ENCODE assay signal across 14 cellular contexts in genomic region chr2:9326975-9327374, GRCh38.
A peak's percentile ranks its signal among the peaks of the same experiment; 100 is the strongest.
DNase-seq lines count a peak whose midpoint lies in the region; ATAC-seq and TF ChIP-seq lines count a peak whose summit lies in the region.
"Had no signal": no experiment of that assay in that cellular context is flagged by ENCODE, and none has a peak within 500 bp of the region (broad histone marks: within the 10 kb centered on the region; RNA-seq: fewer than 3 reads in every experiment).

No MANE protein-coding gene starts in this region.

- no peak overlapping the region for H2AFZ ChIP-seq in IMR-90 (replicated peaks; ENCODE audit: low read length, poor library complexity)

- TF ChIP-seq POLR2A in IMR-90 (IDR thresholded peaks at IDR 0.05; ENCODE audit: low read depth, low read length) = no peak

- CTCF ChIA-PET in IMR-90 (lab: Yijun Ruan, JAX) = no interaction called here

- H3K27me3 ChIP-seq in IMR-90 (ENCODE audit: control insufficient read depth, insufficient read depth, low read length) (no peaks in the 10 kb centered on the region), brain microvascular endothelial cell (replicated peaks) (no peaks in the 10 kb centered on the region)

- H2AK5ac ChIP-seq in IMR-90 (ENCODE audit: low read depth, low read length) = peak overlapping the region; percentile 56; the same call in 1 of the 2 replicates

- H2BK20ac ChIP-seq in IMR-90 (ENCODE audit: low read depth, low read length) = peak overlapping the region; percentile 31; the same call in 1 of the 2 replicates

- peak overlapping the region; percentile 32; the same call in 1 of the 2 replicates for H3K4me2 ChIP-seq in IMR-90 (ENCODE audit: low read depth, low read length)
- H3K4me2 ChIP-seq: KMS-11 had no signal

- TF ChIP-seq RAD21 in IMR-90 (IDR thresholded peaks at IDR 0.05; ENCODE audit: low read length) = no peak

- H3K79me1 ChIP-seq in IMR-90 (ENCODE audit: low read depth in 1 of 2, low read length in 2 of 2) = peaks cover 28 to 79% of the 10 kb centered on the region in 2 experiments

- TF ChIP-seq CTCF in IMR-90 (conservative IDR thresholded peaks at IDR 0.05; ENCODE audit: low read depth, low read length) (no peak), brain microvascular endothelial cell (IDR thresholded peaks at IDR 0.05; ENCODE audit: low read depth, low read length, missing control alignments) (no peak), GM20000 (IDR thresholded peaks at IDR 0.05; ENCODE audit: extremely low read depth, missing control alignments) (no peak)

- no peaks in the 10 kb centered on the region for H3K9me3 ChIP-seq in IMR-90 (ENCODE audit: control insufficient read depth, insufficient read depth, low read length)

- H3K9me3 Mint-ChIP-seq in activated T-helper 17 cell treated with anti-CD3 and anti-CD28 coated beads, Interleukin-2, amount 50 U/mL, for 72 hours = no peaks in the 10 kb centered on the region
- no peaks in the 10 kb centered on the region for H3K9me3 Mint-ChIP-seq in naive thymus-derived CD8-positive, alpha-beta T cell
- H3K9me3 Mint-ChIP-seq: activated CD4-positive, alpha-beta T cell treated with anti-CD3 and anti-CD28 coated beads, Interleukin-2, amount 10 ng/mL, durations not matched to agents 7 days and 5 days; activated naive CD8-positive, alpha-beta T cell treated with anti-CD3 and anti-CD28 coated beads, Interleukin-2, amount 10 ng/mL, durations not matched to agents 7 days and 5 days; stimulated activated memory B cell treated with anti-CD40 and anti-IgM and Interleukin-4, amounts not matched to agents 10 μg/mL and 1 μg/mL and 100 μg/mL, for 72 hours had no signal

- no peak overlapping the region; the same call in 1 of the 2 replicates for H3K14ac ChIP-seq in IMR-90 (replicated peaks; ENCODE audit: low read depth, low read length)

- peaks cover 32% of the 10 kb centered on the region for H3K9me1 ChIP-seq in IMR-90 (ENCODE audit: insufficient read depth, low read length)

- H2BK120ac ChIP-seq in IMR-90 (ENCODE audit: low read depth, low read length) = peak overlapping the region; percentile 47; the same call in 1 of the 2 replicates

- in situ Hi-C loops in IMR-90 (cut with MboI; ENCODE audit: low sequenced_read_pairs) (loop anchor here (25.0 kb wide), 1 partner anchor 465 kb away; no protein-coding TSS in a partner anchor), brain microvascular endothelial cell (cut with HindIII; ENCODE audit: low pct_ligation_motif_present, low sequenced_read_pairs) (no loop called here)

- peaks cover 19% of the 10 kb centered on the region for H3K27me3 Mint-ChIP-seq in activated T-helper 17 cell treated with anti-CD3 and anti-CD28 coated beads, Interleukin-2, amount 50 U/mL, for 72 hours
- H3K27me3 Mint-ChIP-seq in naive thymus-derived CD8-positive, alpha-beta T cell = peaks cover 0 to 8% (median 2%) of the 10 kb centered on the region in 5 donors

- H2BK5ac ChIP-seq in IMR-90 (ENCODE audit: low read depth, low read length, poor library complexity, severe bottlenecking) = peak overlapping the region; percentile 42

- H3K56ac ChIP-seq in IMR-90 (ENCODE audit: extremely low read depth, insufficient read depth, low read length) = no peak overlapping the region

- H3K36me3 ChIP-seq in IMR-90 (ENCODE audit: control insufficient read depth, insufficient read depth, low read length) = peaks cover 28% of the 10 kb centered on the region
- peaks cover 41% of the 10 kb centered on the region for H3K36me3 ChIP-seq in brain microvascular endothelial cell (replicated peaks)

- peak; percentile 13 for DNase-seq in AG08395 (ENCODE audit: low spot score)
- DNase-seq in IMR-90 = peak; percentile 32
- DNase-seq in brain microvascular endothelial cell = no peak
- DNase-seq in lung microvascular endothelial cell (ENCODE audit: low read depth in 2 of 2) = peak; percentile 11 to 57
- DNase-seq in naive thymus-derived CD8-positive, alpha-beta T cell = no peak
- DNase-seq in GM20000 (ENCODE audit: low spot score) = no peak
- DNase-seq: activated CD4-positive, alpha-beta T cell treated with anti-CD3 and anti-CD28 coated beads, Interleukin-2, amount 10 ng/mL, durations not matched to agents 7 days and 5 days; activated naive CD8-positive, alpha-beta T cell treated with anti-CD3 and anti-CD28 coated beads, Interleukin-2, amount 10 ng/mL, durations not matched to agents 7 days and 5 days; AML-193; head of caudate nucleus had no signal

- peak overlapping the region; percentile 38; the same call in 1 of the 2 replicates for H3K4ac ChIP-seq in IMR-90 (ENCODE audit: low read depth, low read length)

- peak overlapping the region; percentile 45; the same call in 1 of the 2 replicates for H4K91ac ChIP-seq in IMR-90 (ENCODE audit: insufficient read depth, low read depth, low read length)

- no peak overlapping the region for H3K9ac ChIP-seq in IMR-90 (ENCODE audit: low read depth, low read length)
- H3K9ac ChIP-seq: KMS-11 had no signal

- H3K4me3 ChIP-seq in IMR-90 (ENCODE audit: insufficient read depth, low read depth, low read length) (no peak overlapping the region), brain microvascular endothelial cell (ENCODE audit: low read depth, low read length) (no peak overlapping the region)

- dilution Hi-C loops in IMR-90 (cut with HindIII; ENCODE audit: low sequenced_read_pairs, unreplicated experiment) = no loop called here

- no TSS peak for BruUV-seq in IMR-90 (replicated peaks; lab: Mats Ljungman, UMichigan)

- intact Hi-C loops in IMR-90 (cut with micrococcal nuclease) = no loop called here

- H3K4me3 Mint-ChIP-seq in activated T-helper 17 cell treated with anti-CD3 and anti-CD28 coated beads, Interleukin-2, amount 50 U/mL, for 72 hours = no peak overlapping the region
- H3K4me3 Mint-ChIP-seq in naive thymus-derived CD8-positive, alpha-beta T cell = no peak overlapping the region
- H3K4me3 Mint-ChIP-seq: activated CD4-positive, alpha-beta T cell treated with anti-CD3 and anti-CD28 coated beads, Interleukin-2, amount 10 ng/mL, durations not matched to agents 7 days and 5 days; activated naive CD8-positive, alpha-beta T cell treated with anti-CD3 and anti-CD28 coated beads, Interleukin-2, amount 10 ng/mL, durations not matched to agents 7 days and 5 days; stimulated activated memory B cell treated with anti-CD40 and anti-IgM and Interleukin-4, amounts not matched to agents 10 μg/mL and 1 μg/mL and 100 μg/mL, for 72 hours had no signal

- H4K5ac ChIP-seq in IMR-90 (ENCODE audit: low read depth, low read length) = no peak overlapping the region

- H3K27ac ChIP-seq in IMR-90 (ENCODE audit: insufficient read depth, low read length) = no peak overlapping the region; the same call in 1 of the 2 replicates
- peak overlapping the region; percentile 22 for H3K27ac ChIP-seq in brain microvascular endothelial cell
- H3K27ac ChIP-seq: KMS-11 had no signal

- 64% methylated on average over 2 of the region's 3 CpGs; no CpG with 5 or more reads in 1 of the 2 experiments for WGBS in IMR-90 (ENCODE audit: extremely low coverage in 2 of 2, insufficient read length in 1 of 2), 2 experiments

- H2AK9ac ChIP-seq in IMR-90 (replicated peaks; ENCODE audit: low read depth, low read length, poor library complexity) = peak overlapping the region; percentile 19

- no peaks in the 10 kb centered on the region for H3K36me3 Mint-ChIP-seq in activated T-helper 17 cell treated with anti-CD3 and anti-CD28 coated beads, Interleukin-2, amount 50 U/mL, for 72 hours (ENCODE audit: low read depth)
- H3K36me3 Mint-ChIP-seq in naive thymus-derived CD8-positive, alpha-beta T cell = no peaks in the 10 kb centered on the region
- H3K36me3 Mint-ChIP-seq: activated naive CD8-positive, alpha-beta T cell treated with anti-CD3 and anti-CD28 coated beads, Interleukin-2, amount 10 ng/mL, durations not matched to agents 7 days and 5 days; stimulated activated memory B cell treated with anti-CD40 and anti-IgM and Interleukin-4, amounts not matched to agents 10 μg/mL and 1 μg/mL and 100 μg/mL, for 72 hours had no signal

- H4K8ac ChIP-seq in IMR-90 (ENCODE audit: low read depth in 2 of 2, low read length in 2 of 2) = no peak overlapping the region

- ATAC-seq in IMR-90 (ENCODE audit: low read depth) = peak; percentile 42
- ATAC-seq in activated T-helper 17 cell treated with anti-CD3 and anti-CD28 coated beads, Interleukin-2, amount 50 U/mL, for 72 hours (replicated peaks) = no peak
- ATAC-seq in HG03108 (IDR thresholded peaks at IDR 0.05; ENCODE audit: unreplicated experiment) = no peak
- ATAC-seq in naive thymus-derived CD8-positive, alpha-beta T cell = no peak
- ATAC-seq: stimulated activated memory B cell treated with anti-CD40 and anti-IgM and Interleukin-4, amounts not matched to agents 10 μg/mL and 1 μg/mL and 100 μg/mL, for 72 hours had no signal

- no peak overlapping the region for H3K23ac ChIP-seq in IMR-90 (ENCODE audit: low read depth, low read length)

- H3K4me1 ChIP-seq in IMR-90 (ENCODE audit: control insufficient read depth, insufficient read depth, low read length) = peaks cover 13% of the 10 kb centered on the region

- peaks cover 5% of the 10 kb centered on the region; the same call in 1 of the 2 replicates for H4K20me1 ChIP-seq in IMR-90 (ENCODE audit: insufficient read depth, low read length)

- H3K27ac Mint-ChIP-seq in activated T-helper 17 cell treated with anti-CD3 and anti-CD28 coated beads, Interleukin-2, amount 50 U/mL, for 72 hours = no peak overlapping the region
- H3K27ac Mint-ChIP-seq in naive thymus-derived CD8-positive, alpha-beta T cell = no peak overlapping the region
- H3K27ac Mint-ChIP-seq: activated CD4-positive, alpha-beta T cell treated with anti-CD3 and anti-CD28 coated beads, Interleukin-2, amount 10 ng/mL, durations not matched to agents 7 days and 5 days; activated naive CD8-positive, alpha-beta T cell treated with anti-CD3 and anti-CD28 coated beads, Interleukin-2, amount 10 ng/mL, durations not matched to agents 7 days and 5 days; stimulated activated memory B cell treated with anti-CD40 and anti-IgM and Interleukin-4, amounts not matched to agents 10 μg/mL and 1 μg/mL and 100 μg/mL, for 72 hours had no signal

- POLR2A ChIA-PET in IMR-90 (lab: Charles Lee; ENCODE audit: unreplicated experiment) = no interaction called here
- POLR2A ChIA-PET in naive thymus-derived CD8-positive, alpha-beta T cell (lab: Charles Lee) = no interaction called here

- no peaks in the 10 kb centered on the region for H3K4me1 Mint-ChIP-seq in activated T-helper 17 cell treated with anti-CD3 and anti-CD28 coated beads, Interleukin-2, amount 50 U/mL, for 72 hours
- H3K4me1 Mint-ChIP-seq in naive thymus-derived CD8-positive, alpha-beta T cell = peaks cover 0 to 11% (median 1%) of the 10 kb centered on the region in 4 donors
- H3K4me1 Mint-ChIP-seq: activated CD4-positive, alpha-beta T cell treated with anti-CD3 and anti-CD28 coated beads, Interleukin-2, amount 10 ng/mL, durations not matched to agents 7 days and 5 days; activated naive CD8-positive, alpha-beta T cell treated with anti-CD3 and anti-CD28 coated beads, Interleukin-2, amount 10 ng/mL, durations not matched to agents 7 days and 5 days had no signal

- H3K18ac ChIP-seq in IMR-90 (ENCODE audit: low read depth, low read length) = peak overlapping the region; percentile 63; the same call in 1 of the 2 replicates

- H2BK15ac ChIP-seq in IMR-90 (ENCODE audit: low read depth, low read length) = no peak overlapping the region

TF ChIP-seq in IMR-90, 13 proteins besides CTCF, POLR2A, EP300 and RAD21 (continues in another document):
- TF ChIP-seq MAFK (IDR thresholded peaks at IDR 0.05; ENCODE audit: low read depth, low read length) = 0 out of 2 replicates have a peak, but pooled peaks have one; percentile 10
- no peak for TF ChIP-seq FOS (IDR thresholded peaks at IDR 0.05; ENCODE audit: low read depth, low read length)

Comparison
In these comparisons a context has a peak if more than half of its experiments do, and no peak if none do; other contexts are left out.
1. DNase-seq: peak in AG08395 (single experiment), IMR-90 (single experiment) and lung microvascular endothelial cell (2 of 2); none in brain microvascular endothelial cell (single experiment), naive thymus-derived CD8-positive, alpha-beta T cell (0 of 10) and GM20000 (single experiment).